ENCODE assay signal across 1 cellular context in the genomic region with DNA sequence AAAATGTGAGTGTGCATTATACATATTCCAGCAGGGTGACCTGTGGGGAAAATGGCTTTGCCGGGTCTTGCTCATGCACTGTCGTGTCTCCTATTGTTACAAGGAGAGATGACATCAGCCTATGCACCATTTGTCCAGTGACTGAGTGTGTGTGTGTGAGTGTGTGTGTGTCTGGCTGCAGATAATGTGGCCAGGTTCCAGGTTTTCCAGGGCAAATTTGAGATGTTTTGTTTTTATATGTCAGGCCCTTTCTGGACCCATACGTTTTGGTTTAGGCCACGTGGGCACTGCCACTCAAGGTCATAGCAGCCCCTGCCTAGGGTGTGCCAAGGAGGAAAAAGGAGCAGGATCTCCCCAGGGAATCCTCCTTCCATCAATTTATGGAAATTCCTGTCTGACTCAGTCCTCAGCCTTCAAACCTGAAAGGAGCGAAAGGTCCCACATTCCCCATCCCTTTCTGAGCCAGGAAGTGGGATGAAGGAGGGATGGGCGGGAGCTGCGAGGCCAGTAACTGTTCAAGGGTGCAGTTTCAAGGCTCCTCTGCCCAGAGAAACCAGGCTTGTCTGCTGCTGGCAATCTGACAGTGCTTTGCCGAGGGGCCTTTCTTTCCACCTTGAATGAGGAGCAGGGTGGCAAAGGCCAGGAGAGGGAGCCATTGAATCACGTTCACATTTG.
TF ChIP-seq lines count a peak whose summit lies in the region.

No MANE protein-coding gene starts in this region.

TF ChIP-seq in H1, 55 proteins besides CTCF, POLR2A, EP300 and RAD21:
- no peak for TF ChIP-seq SIRT6 (IDR thresholded peaks at IDR 0.05; ENCODE audit: low read length)
- TF ChIP-seq CEBPB (IDR thresholded peaks at IDR 0.05; ENCODE audit: low read depth, low read length) = no peak
- no peak for TF ChIP-seq SP1 (IDR thresholded peaks at IDR 0.05; ENCODE audit: low read depth, low read length)
- no peak for TF ChIP-seq CHD2 (IDR thresholded peaks at IDR 0.05; ENCODE audit: low read length)
- no peak for TF ChIP-seq CBX8 (IDR thresholded peaks at IDR 0.05; ENCODE audit: borderline replicate concordance, low read depth, low read length)
- TF ChIP-seq GABPA (IDR thresholded peaks at IDR 0.05; ENCODE audit: borderline replicate concordance, insufficient read depth, low read length) = no peak
- TF ChIP-seq USF2 (IDR thresholded peaks at IDR 0.05; ENCODE audit: low read length) = no peak
- TF ChIP-seq ATF2 (IDR thresholded peaks at IDR 0.05; ENCODE audit: low read length) = no peak
- no peak for TF ChIP-seq TBP (IDR thresholded peaks at IDR 0.05; ENCODE audit: low read depth, low read length)
- TF ChIP-seq JUN (IDR thresholded peaks at IDR 0.05; ENCODE audit: low read depth, low read length) = no peak
- no peak for TF ChIP-seq SIN3A (conservative IDR thresholded peaks at IDR 0.05 in 1 of 2, IDR thresholded peaks at IDR 0.05 in 1 of 2; ENCODE audit: low read depth in 1 of 2, low read length in 2 of 2)
- TF ChIP-seq POU5F1 (IDR thresholded peaks at IDR 0.05; ENCODE audit: low read depth, low read length) = no peak
- TF ChIP-seq TCF12 (IDR thresholded peaks at IDR 0.05; ENCODE audit: low read depth, low read length) = no peak
- no peak for TF ChIP-seq EZH2 (IDR thresholded peaks at IDR 0.05; ENCODE audit: low read depth, low read length, severe bottlenecking)
